In genomic region chr1:83583351-83584014, GRCh38 we compare ENCODE assay signal across 8 cellular contexts.
A peak's percentile ranks its signal among the peaks of the same experiment; 100 is the strongest.
DNase-seq lines count a peak whose midpoint lies in the region; ATAC-seq, FAIRE-seq and TF ChIP-seq lines count a peak whose summit lies in the region.

No MANE protein-coding gene starts in this region.

- H3K4me3 ChIP-seq in heart left ventricle = no peak overlapping the region
- H3K4me3 ChIP-seq in right cardiac atrium (ENCODE audit: low read length) = no peak overlapping the region
- no peak overlapping the region for H3K4me3 ChIP-seq in bronchial epithelial cell (ENCODE audit: low read depth, low read length)

- no peak for TF ChIP-seq POLR2A in heart left ventricle (IDR thresholded peaks at IDR 0.05)

- no peaks in the 10 kb centered on the region for H3K27me3 Mint-ChIP-seq in mesothelial cell of epicardium (ENCODE audit: low read depth)
- H3K27me3 Mint-ChIP-seq in stimulated activated naive B cell treated with anti-CD40 and anti-IgM and Interleukin-4, amounts not matched to agents 10 μg/mL and 1 μg/mL and 100 μg/mL, for 72 hours = no peaks in the 10 kb centered on the region

- H3K27ac ChIP-seq in heart left ventricle = no peak overlapping the region
- no peak overlapping the region for H3K27ac ChIP-seq in right cardiac atrium (ENCODE audit: low read length)

- H3K4me3 Mint-ChIP-seq in mesothelial cell of epicardium = no peak overlapping the region
- no peak overlapping the region for H3K4me3 Mint-ChIP-seq in stimulated activated naive B cell treated with anti-CD40 and anti-IgM and Interleukin-4, amounts not matched to agents 10 μg/mL and 1 μg/mL and 100 μg/mL, for 72 hours

- 80 to 92% (median 82%) methylated on average over 2 to 4 of the region's 4 CpGs for WGBS in heart left ventricle, 4 donors
- 94% methylated on average over 4 of the region's 4 CpGs for WGBS in right cardiac atrium

- FAIRE-seq in bronchial epithelial cell (lab: Jason Lieb, UNC) = no peak
- no peak for FAIRE-seq in urothelium cell line (lab: Jason Lieb, UNC)

- no peaks in the 10 kb centered on the region for H3K27me3 ChIP-seq in heart left ventricle
- H3K27me3 ChIP-seq in right cardiac atrium (ENCODE audit: control insufficient read depth, insufficient read depth) = no peaks in the 10 kb centered on the region
- no peaks in the 10 kb centered on the region for H3K27me3 ChIP-seq in bronchial epithelial cell (ENCODE audit: control insufficient read depth, insufficient read depth, low read length)

- DNase-seq in heart left ventricle (no peak), right cardiac atrium (no peak), NCI-H748 (lab: John Stamatoyannopoulos, UW; ENCODE audit: unreplicated experiment) (peak; percentile 82), bronchial epithelial cell (ENCODE audit: low read depth) (peak; percentile 22), mesothelial cell of epicardium (ENCODE audit: low spot score in 2 of 2, unreplicated experiment in 2 of 2) (no peak), urothelium cell line (ENCODE audit: low spot score) (no peak)
- peak; percentile 8 to 16 for DNase-seq in stimulated activated CD4-positive, alpha-beta T cell treated with anti-CD3 and anti-CD28 coated beads, Interleukin-4, amount 100 ng/mL, for 4 hours
- no peak for DNase-seq in stimulated activated naive B cell treated with anti-CD40 and anti-IgM and Interleukin-4, amounts not matched to agents 10 μg/mL and 1 μg/mL and 100 μg/mL, for 72 hours

- H3K36me3 Mint-ChIP-seq in mesothelial cell of epicardium = peaks cover 7% of the 10 kb centered on the region
- H3K36me3 Mint-ChIP-seq in stimulated activated naive B cell treated with anti-CD40 and anti-IgM and Interleukin-4, amounts not matched to agents 10 μg/mL and 1 μg/mL and 100 μg/mL, for 72 hours = no peaks in the 10 kb centered on the region

- TF ChIP-seq CTCF in heart left ventricle (IDR thresholded peaks at IDR 0.05) (peak in 7 of 12 donors; percentile 10 to 45 (median 25)), bronchial epithelial cell (IDR thresholded peaks at IDR 0.05; ENCODE audit: insufficient read depth, low read length, severe bottlenecking) (peak; percentile 41), mesothelial cell of epicardium (IDR thresholded peaks at IDR 0.05; ENCODE audit: unreplicated experiment) (no peak)

- H3K9me3 ChIP-seq in heart left ventricle (peaks cover 0 to 25% (median 0%) of the 10 kb centered on the region in 12 donors), right cardiac atrium (ENCODE audit: control insufficient read depth, low read length) (peaks cover 2% of the 10 kb centered on the region)

- ATAC-seq in heart left ventricle (no peak), right cardiac atrium (no peak)
- no peak for ATAC-seq in stimulated activated naive B cell treated with anti-CD40 and anti-IgM and Interleukin-4, amounts not matched to agents 10 μg/mL and 1 μg/mL and 100 μg/mL, for 72 hours (replicated peaks)

- H3K36me3 ChIP-seq in heart left ventricle (no peaks in the 10 kb centered on the region), bronchial epithelial cell (ENCODE audit: control insufficient read depth, insufficient read depth, low read length) (no peaks in the 10 kb centered on the region)

- no peak overlapping the region for H3K27ac Mint-ChIP-seq in mesothelial cell of epicardium
- H3K27ac Mint-ChIP-seq in stimulated activated naive B cell treated with anti-CD40 and anti-IgM and Interleukin-4, amounts not matched to agents 10 μg/mL and 1 μg/mL and 100 μg/mL, for 72 hours = no peak overlapping the region

- H3K4me1 ChIP-seq in heart left ventricle (no peaks in the 10 kb centered on the region), right cardiac atrium (ENCODE audit: control insufficient read depth, insufficient read depth, low read length) (no peaks in the 10 kb centered on the region)

- H3K9me3 Mint-ChIP-seq in mesothelial cell of epicardium = peaks cover 39% of the 10 kb centered on the region
- peaks cover 14 to 17% of the 10 kb centered on the region in 2 donors for H3K9me3 Mint-ChIP-seq in stimulated activated naive B cell treated with anti-CD40 and anti-IgM and Interleukin-4, amounts not matched to agents 10 μg/mL and 1 μg/mL and 100 μg/mL, for 72 hours

- peaks cover under 1% of the 10 kb centered on the region for H3K4me1 Mint-ChIP-seq in mesothelial cell of epicardium
- H3K4me1 Mint-ChIP-seq in stimulated activated naive B cell treated with anti-CD40 and anti-IgM and Interleukin-4, amounts not matched to agents 10 μg/mL and 1 μg/mL and 100 μg/mL, for 72 hours = no peaks in the 10 kb centered on the region

- intact Hi-C loops in heart left ventricle (cut with DNase I) = no loop called here
- intact Hi-C loops in right cardiac atrium (cut with DNase I) = no loop called here

Comparison
In these comparisons a context has a peak if more than half of its experiments do, and no peak if none do; other contexts are left out.
1. DNase-seq: peak in NCI-H748 (single experiment), bronchial epithelial cell (single experiment) and stimulated activated CD4-positive, alpha-beta T cell treated with anti-CD3 and anti-CD28 coated beads, Interleukin-4, amount 100 ng/mL, for 4 hours (2 of 2); none in heart left ventricle (0 of 5), right cardiac atrium (0 of 3), mesothelial cell of epicardium (0 of 2), urothelium cell line (single experiment) and stimulated activated naive B cell treated with anti-CD40 and anti-IgM and Interleukin-4, amounts not matched to agents 10 μg/mL and 1 μg/mL and 100 μg/mL, for 72 hours (single experiment).